Comparison of ENCODE assay signal across 14 cellular contexts in the genomic region with DNA sequence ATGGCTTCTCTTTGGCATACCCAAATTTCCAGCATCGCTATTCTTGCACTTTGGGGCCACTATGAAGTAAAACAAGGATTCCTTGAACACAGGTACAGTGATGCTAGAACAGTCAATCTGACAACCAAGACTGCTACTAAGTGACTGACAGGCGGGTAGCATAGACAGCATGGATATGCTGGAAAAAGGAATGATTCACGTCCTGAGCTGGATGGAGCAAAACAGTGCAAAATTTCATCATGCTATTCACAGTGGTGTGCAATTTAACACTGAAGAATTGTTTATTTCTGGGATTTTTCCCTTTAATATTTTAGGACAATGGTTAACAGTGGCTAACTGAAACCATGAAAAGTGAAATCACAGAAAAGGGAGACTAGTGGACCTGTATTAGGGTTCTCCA.
DNase-seq lines count a peak whose midpoint lies in the region; ATAC-seq and TF ChIP-seq lines count a peak whose summit lies in the region.
"Had no signal": no experiment of that assay in that cellular context is flagged by ENCODE, and none has a peak within 500 bp of the region (broad histone marks: within the 10 kb centered on the region; RNA-seq: fewer than 3 reads in every experiment).

No MANE protein-coding gene starts in this region.

- ATAC-seq in GM19324 (IDR thresholded peaks at IDR 0.05; ENCODE audit: low FRiP score, unreplicated experiment) = no peak
- ATAC-seq: HCT116 had no signal

- no peak for TF ChIP-seq CTCF in epithelial cell of esophagus (IDR thresholded peaks at IDR 0.05; ENCODE audit: insufficient read depth, low read depth, low read length, missing control alignments)

- DNase-seq in H4 (ENCODE audit: low spot score) (peak; percentile 11), RKO (ENCODE audit: low spot score) (peak; percentile 55), epithelial cell of esophagus (ENCODE audit: low read depth) (peak; percentile 26), skeletal muscle cell (ENCODE audit: low read depth) (peak; percentile 7), NCI-H1417 (lab: John Stamatoyannopoulos, UW) (no peak), COR-L47 (lab: John Stamatoyannopoulos, UW) (no peak)
- DNase-seq: CD4-positive, alpha-beta memory T cell; MM.1S; NCI-H1105; NCI-H1694 treated with DMSO at 0.1 percent for 48 hours; NK-92 treated with Interleukin-12 subunit alpha and Interleukin-12 subunit beta, amount 100 ng/mL, for 24 hours had no signal

- H3K4me3 ChIP-seq in epithelial cell of esophagus (ENCODE audit: low read length) = no peak overlapping the region
- no peak overlapping the region for H3K4me3 ChIP-seq in skeletal muscle cell (ENCODE audit: low read depth, low read length)
- H3K4me3 ChIP-seq: SJSA1 had no signal

Comparison
In these comparisons a context has a peak if more than half of its experiments do, and no peak if none do; other contexts are left out.
1. DNase-seq: peak in H4 (single experiment), RKO (single experiment), epithelial cell of esophagus (single experiment) and skeletal muscle cell (single experiment); none in NCI-H1417 (0 of 3) and COR-L47 (single experiment).